ENCODE assay signal across 1 cellular context in the genomic region with DNA sequence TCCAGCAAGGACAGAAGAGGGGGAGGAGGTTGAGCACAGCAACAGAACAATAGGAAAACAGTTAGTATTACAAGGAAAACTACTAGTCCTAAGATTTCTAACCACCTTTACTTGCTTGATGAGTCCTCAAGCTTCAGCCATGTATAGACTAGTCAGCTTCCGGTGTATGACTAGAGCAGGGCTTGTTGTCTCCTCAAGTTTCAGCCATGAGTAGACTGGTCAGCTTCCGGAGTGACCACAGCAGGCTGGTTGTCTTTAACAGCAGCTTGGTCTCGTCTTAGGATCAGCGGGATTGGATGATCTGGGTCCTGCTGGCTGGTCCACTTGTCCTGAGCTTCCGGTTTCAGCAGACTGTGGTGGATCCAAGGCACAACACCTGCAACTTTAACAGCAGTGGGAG.
TF ChIP-seq lines count a peak whose summit lies in the region.

No MANE protein-coding gene starts in this region.

TF ChIP-seq in K562, 482 proteins besides CTCF, POLR2A, EP300 and RAD21:
- TF ChIP-seq, protein P1, sequence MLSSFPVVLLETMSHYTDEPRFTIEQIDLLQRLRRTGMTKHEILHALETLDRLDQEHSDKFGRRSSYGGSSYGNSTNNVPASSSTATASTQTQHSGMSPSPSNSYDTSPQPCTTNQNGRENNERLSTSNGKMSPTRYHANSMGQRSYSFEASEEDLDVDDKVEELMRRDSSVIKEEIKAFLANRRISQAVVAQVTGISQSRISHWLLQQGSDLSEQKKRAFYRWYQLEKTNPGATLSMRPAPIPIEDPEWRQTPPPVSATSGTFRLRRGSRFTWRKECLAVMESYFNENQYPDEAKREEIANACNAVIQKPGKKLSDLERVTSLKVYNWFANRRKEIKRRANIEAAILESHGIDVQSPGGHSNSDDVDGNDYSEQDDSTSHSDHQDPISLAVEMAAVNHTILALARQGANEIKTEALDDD (IDR thresholded peaks at IDR 0.05) = peak; percentile 79
- no peak for TF ChIP-seq CEBPG (CRISPR knock-in tag; IDR thresholded peaks at IDR 0.05)
- no peak for TF ChIP-seq CEBPG (tag; conservative IDR thresholded peaks at IDR 0.05 in 1 of 2, IDR thresholded peaks at IDR 0.05 in 1 of 2)
- 0 out of 2 replicates have a peak, but pooled peaks have one; percentile 50 for TF ChIP-seq SMAD4 (CRISPR knock-in tag; conservative IDR thresholded peaks at IDR 0.05)
- TF ChIP-seq ETV1 (tag; conservative IDR thresholded peaks at IDR 0.05; ENCODE audit: low read depth) = peak; percentile 53; the same call in 1 of the 2 replicates
